In the genomic region with DNA sequence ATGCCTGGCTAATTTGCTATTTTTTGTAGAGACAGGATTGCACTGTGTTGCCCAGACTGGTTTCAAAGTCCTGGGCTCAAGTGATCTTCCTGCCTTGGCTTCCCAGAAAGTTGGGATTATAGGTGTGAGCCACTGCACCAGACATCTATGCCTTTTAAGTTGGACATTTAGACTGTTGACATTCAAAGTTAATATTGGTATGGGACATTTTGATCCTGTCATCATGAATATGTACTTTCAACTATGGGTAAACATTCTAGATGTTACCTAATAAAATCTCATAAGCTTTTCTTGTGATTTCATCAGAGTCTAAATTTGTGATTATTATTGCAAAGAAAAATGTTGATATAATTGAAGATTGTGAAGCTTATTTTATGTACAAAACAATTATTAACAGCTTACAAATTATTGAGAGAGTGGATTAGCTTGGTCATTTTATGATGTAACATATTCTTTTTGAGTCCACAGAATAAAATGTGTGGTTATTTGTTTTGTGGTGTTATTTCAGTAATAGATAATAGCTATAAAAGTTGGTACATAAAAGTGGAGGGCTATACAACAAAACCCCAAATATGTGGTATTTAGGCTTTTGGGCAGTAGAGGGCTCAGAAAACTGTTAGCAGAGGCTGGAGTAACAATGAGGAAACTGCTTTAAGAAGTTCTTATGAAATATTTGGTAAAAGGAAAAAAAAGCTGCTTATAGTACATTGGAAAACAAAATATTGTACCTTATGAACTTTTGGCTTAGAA, we compare ENCODE assay signal across 20 cellular contexts. TPM values are rescaled to one million over a fixed set of nuclear protein-coding genes. Genes with fewer than 3 reads are reported as not detected.
A peak's percentile ranks its signal among the peaks of the same experiment; 100 is the strongest.
DNase-seq lines count a peak whose midpoint lies in the region; ATAC-seq and TF ChIP-seq lines count a peak whose summit lies in the region.
"Had no signal": no experiment of that assay in that cellular context is flagged by ENCODE, and none has a peak within 500 bp of the region (broad histone marks: within the 10 kb centered on the region; RNA-seq: fewer than 3 reads in every experiment).

No MANE protein-coding gene starts in this region.

- H3K9ac ChIP-seq in MM.1S (ENCODE audit: low read length) = no peak overlapping the region
- H3K9ac ChIP-seq: BLaER1 had no signal

- TF ChIP-seq CTCF in LNCaP clone FGC (IDR thresholded peaks at IDR 0.05; ENCODE audit: control insufficient read depth, extremely low read depth, insufficient read depth) = no peak
- TF ChIP-seq CTCF in cardiac fibroblast (IDR thresholded peaks at IDR 0.05; ENCODE audit: low read depth, low read length) = peak; percentile 5
- no peak for TF ChIP-seq CTCF in WTC11 (IDR thresholded peaks at IDR 0.05)
- TF ChIP-seq CTCF in MM.1S (IDR thresholded peaks at IDR 0.05; ENCODE audit: low read length) = no peak

- H3K79me2 ChIP-seq in MM.1S (ENCODE audit: low read length) = no peaks in the 10 kb centered on the region

- H3K4me2 ChIP-seq in MM.1S (ENCODE audit: low read depth, low read length) = no peak overlapping the region
- H3K4me2 ChIP-seq: BLaER1, GM23338 had no signal

- no peak overlapping the region for H3K4me3 ChIP-seq in LNCaP clone FGC (ENCODE audit: low read depth, low read length)
- H3K4me3 ChIP-seq in cardiac fibroblast (replicated peaks in 1 of 2; ENCODE audit: low read depth in 2 of 2, low read length in 2 of 2) = no peak overlapping the region
- no peak overlapping the region for H3K4me3 ChIP-seq in MM.1S (ENCODE audit: low read length)
- H3K4me3 ChIP-seq: BLaER1, GM23338 had no signal

- H3K27ac Mint-ChIP-seq in WTC11 = no peak overlapping the region
- H3K27ac Mint-ChIP-seq: CD8-positive, alpha-beta T cell had no signal

- H3K9me3 Mint-ChIP-seq in WTC11 = peaks cover 8% of the 10 kb centered on the region; the same call in 1 of the 2 replicates
- H3K9me3 Mint-ChIP-seq: CD8-positive, alpha-beta T cell; GM23338 had no signal

- POLR2A ChIA-PET in WTC11 (lab: Charles Lee) = no interaction called here

- H3K27me3 ChIP-seq in MM.1S (replicated peaks; ENCODE audit: insufficient read depth, low read length) = no peaks in the 10 kb centered on the region
- H3K27me3 ChIP-seq: BLaER1 had no signal

- H3K4me1 Mint-ChIP-seq in WTC11 = peaks cover 7% of the 10 kb centered on the region

- no peak overlapping the region for H3K27ac ChIP-seq in MM.1S (ENCODE audit: low read length)
- H3K27ac ChIP-seq: BLaER1, RWPE1 had no signal

- no peaks in the 10 kb centered on the region for H3K4me1 ChIP-seq in MM.1S (ENCODE audit: low read length)
- H3K4me1 ChIP-seq: BLaER1 had no signal

- no peak overlapping the region for H3K4me3 Mint-ChIP-seq in WTC11
- H3K4me3 Mint-ChIP-seq: CD8-positive, alpha-beta T cell; GM23338 had no signal

- H3K36me3 Mint-ChIP-seq in WTC11 = 0 out of 2 replicates have a peak, but pooled peaks cover 3% of the 10 kb centered on the region
- H3K36me3 Mint-ChIP-seq: CD8-positive, alpha-beta T cell had no signal

- H2AFZ ChIP-seq in MM.1S (ENCODE audit: low read length) = no peak overlapping the region
- H2AFZ ChIP-seq: GM23338 had no signal

- no peaks in the 10 kb centered on the region for H3F3A ChIP-seq in MM.1S (ENCODE audit: insufficient read depth, low read length)

- no peaks in the 10 kb centered on the region for H4K20me1 ChIP-seq in MM.1S (ENCODE audit: insufficient read depth, low read length)
- H4K20me1 ChIP-seq: BLaER1 had no signal

- H3K9me2 ChIP-seq in MM.1S (replicated peaks; ENCODE audit: insufficient read depth, low read length) = no peaks in the 10 kb centered on the region

- no peaks in the 10 kb centered on the region for H3K36me3 ChIP-seq in MM.1S (replicated peaks; ENCODE audit: insufficient read depth, low read length)
- H3K36me3 ChIP-seq: BLaER1 had no signal

- ATAC-seq in WTC11 (no peak), HG02981 (IDR thresholded peaks at IDR 0.05; ENCODE audit: unreplicated experiment) (no peak)
- ATAC-seq: CD8-positive, alpha-beta T cell; GM23338; HCT116 had no signal

- no peaks in the 10 kb centered on the region for H3K9me3 ChIP-seq in MM.1S (replicated peaks; ENCODE audit: insufficient read depth, low read length)
- H3K9me3 ChIP-seq: BLaER1 had no signal

- CTCF ChIA-PET in WTC11 (lab: Charles Lee) = no interaction called here

- peak; percentile 3 for DNase-seq in SKM-1 treated with dmso at 0.1 percent for 144 hours (lab: John Stamatoyannopoulos, UW; ENCODE audit: unreplicated experiment)
- DNase-seq in SKM-1 (lab: John Stamatoyannopoulos, UW; ENCODE audit: unreplicated experiment) = no peak
- DNase-seq in LNCaP clone FGC (ENCODE audit: low read depth) = peak; percentile 60
- no peak for DNase-seq in cardiac fibroblast (ENCODE audit: low read depth in 2 of 2)
- DNase-seq in WTC11 (ENCODE audit: low spot score) = no peak
- no peak for DNase-seq in MM.1S
- DNase-seq: CD8-positive, alpha-beta T cell; DMS53; NCI-H1092 treated with DMSO at 0.1 percent for 48 hours; NCI-H510A; NCI-H748 treated with DMSO at 0.1 percent for 48 hours; NK-92 treated with Interleukin-12 subunit alpha and Interleukin-12 subunit beta, amount 100 ng/mL, for 24 hours; SIG-M5 had no signal

- H3K27me3 Mint-ChIP-seq in WTC11 (ENCODE audit: low read depth) = no peaks in the 10 kb centered on the region

TF ChIP-seq in WTC11, 78 proteins besides CTCF, POLR2A, EP300 and RAD21 (continues in another document):
- TF ChIP-seq CREB1 (CRISPR knock-in tag; IDR thresholded peaks at IDR 0.05) (no peak), MXD4 (CRISPR knock-in tag; IDR thresholded peaks at IDR 0.05; ENCODE audit: borderline replicate concordance) (no peak), FOXJ3 (CRISPR knock-in tag; IDR thresholded peaks at IDR 0.05; ENCODE audit: borderline replicate concordance) (no peak), JUN (CRISPR knock-in tag; IDR thresholded peaks at IDR 0.05) (no peak), MYBL2 (CRISPR knock-in tag; IDR thresholded peaks at IDR 0.05) (no peak), ATF1 (CRISPR knock-in tag; IDR thresholded peaks at IDR 0.05) (no peak), TCF7 (CRISPR knock-in tag; IDR thresholded peaks at IDR 0.05; ENCODE audit: low read depth) (no peak), ARID4B (CRISPR knock-in tag; IDR thresholded peaks at IDR 0.05; ENCODE audit: borderline replicate concordance) (no peak)
- TF ChIP-seq, protein P1, sequence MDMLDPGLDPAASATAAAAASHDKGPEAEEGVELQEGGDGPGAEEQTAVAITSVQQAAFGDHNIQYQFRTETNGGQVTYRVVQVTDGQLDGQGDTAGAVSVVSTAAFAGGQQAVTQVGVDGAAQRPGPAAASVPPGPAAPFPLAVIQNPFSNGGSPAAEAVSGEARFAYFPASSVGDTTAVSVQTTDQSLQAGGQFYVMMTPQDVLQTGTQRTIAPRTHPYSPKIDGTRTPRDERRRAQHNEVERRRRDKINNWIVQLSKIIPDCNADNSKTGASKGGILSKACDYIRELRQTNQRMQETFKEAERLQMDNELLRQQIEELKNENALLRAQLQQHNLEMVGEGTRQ (CRISPR knock-in tag; IDR thresholded peaks at IDR 0.05) = no peak
- TF ChIP-seq, protein P2, sequence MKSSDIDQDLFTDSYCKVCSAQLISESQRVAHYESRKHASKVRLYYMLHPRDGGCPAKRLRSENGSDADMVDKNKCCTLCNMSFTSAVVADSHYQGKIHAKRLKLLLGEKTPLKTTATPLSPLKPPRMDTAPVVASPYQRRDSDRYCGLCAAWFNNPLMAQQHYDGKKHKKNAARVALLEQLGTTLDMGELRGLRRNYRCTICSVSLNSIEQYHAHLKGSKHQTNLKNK (CRISPR knock-in tag; IDR thresholded peaks at IDR 0.05) = no peak

RNA-seq across cellular contexts. Expression of gene STARD6, which starts 41.4 kb away (rescaled TPM):
- 0.23 TPM in 1 of 3 replicates, not detected in the others for total RNA-seq in WTC11 (2021)
- total RNA-seq: A172; CD8-positive, alpha-beta T cell; GM23338; M059J had no signal

RNA-seq across cellular contexts. Expression of gene C18orf54, which starts 41.5 kb away (rescaled TPM):
- total RNA-seq in WTC11 (2021) = 32.8 to 38.2 TPM (median 37.3 TPM) in 3 replicates

RNA-seq across cellular contexts. Expression of gene POLI, which starts 46.9 kb away (rescaled TPM):
- total RNA-seq in WTC11 (2021) = 41.6 to 52.0 TPM (median 43.8 TPM) in 3 replicates

Comparison
In these comparisons a context has a peak if more than half of its experiments do, and no peak if none do; other contexts are left out.
1. DNase-seq: peak in SKM-1 treated with dmso at 0.1 percent for 144 hours (single experiment) and LNCaP clone FGC (single experiment); none in SKM-1 (single experiment), cardiac fibroblast (0 of 2), WTC11 (single experiment) and MM.1S (single experiment).